In the genomic region with DNA sequence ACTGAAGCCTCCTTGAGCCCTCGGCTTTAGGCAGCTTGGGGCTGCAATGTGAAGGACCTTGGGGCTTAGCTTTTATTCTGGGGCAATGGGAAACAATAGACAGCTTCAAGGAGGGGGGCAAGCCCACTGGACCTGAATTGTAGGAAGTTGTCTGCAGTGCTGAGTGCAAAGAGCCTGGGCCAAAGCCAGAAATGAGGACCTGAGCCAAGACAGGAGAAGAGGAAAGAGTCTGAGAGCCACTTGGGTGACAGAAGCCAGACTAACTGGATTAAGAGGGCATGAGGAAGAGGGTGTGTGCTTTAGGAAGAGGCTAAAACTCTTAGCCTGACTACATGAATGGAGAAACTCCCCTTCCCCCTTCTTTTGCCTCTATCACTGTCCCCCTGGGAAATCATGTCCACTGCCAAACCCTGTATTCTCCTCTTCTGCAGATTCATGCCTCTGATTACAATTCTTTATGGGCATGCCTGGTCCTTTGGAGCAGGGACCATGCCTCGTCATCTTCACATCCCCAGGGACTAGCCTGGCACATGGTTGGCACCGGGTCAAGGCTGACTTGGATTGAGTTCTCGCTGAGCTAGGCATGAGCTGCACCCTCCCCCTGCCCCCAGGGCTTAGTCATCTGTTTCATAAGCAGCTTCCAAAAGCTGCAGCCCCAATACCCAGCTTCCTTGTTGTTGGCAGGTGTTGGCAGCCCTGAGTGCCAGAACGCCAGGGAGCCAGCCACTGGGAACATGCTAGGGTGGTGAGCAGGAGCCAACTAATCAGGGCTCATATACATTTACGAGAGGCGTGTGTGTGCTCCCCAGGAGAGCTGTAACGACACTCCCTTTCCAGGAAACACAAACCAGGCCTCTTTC, we compare ENCODE assay signal across 8 cellular contexts. TPM values are rescaled to one million over a fixed set of nuclear protein-coding genes. Genes with fewer than 3 reads are reported as not detected.
DNase-seq lines count a peak whose midpoint lies in the region; ATAC-seq and TF ChIP-seq lines count a peak whose summit lies in the region.
"Had no signal": no experiment of that assay in that cellular context is flagged by ENCODE, and none has a peak within 500 bp of the region (broad histone marks: within the 10 kb centered on the region; RNA-seq: fewer than 3 reads in every experiment).

No MANE protein-coding gene starts in this region.

- RAD21 ChIA-PET in HCT116 (lab: Charles Lee; ENCODE audit: low non-redundant PET in 1 of 2, low total read pairs in 2 of 2, uncharacterized antibody in 2 of 2, unreplicated experiment in 2 of 2): no interaction called here

- CTCF ChIA-PET in HCT116 (lab: Charles Lee) (no interaction called here), OCI-LY7 (lab: Charles Lee; ENCODE audit: unreplicated experiment) (no interaction called here)

- H3K9me2 ChIP-seq in HCT116 (ENCODE audit: insufficient read depth) (no peaks in the 10 kb centered on the region), OCI-LY7 (ENCODE audit: insufficient read depth, low read length) (no peaks in the 10 kb centered on the region)

- no peak for TF ChIP-seq RAD21 in HCT116 (IDR thresholded peaks at IDR 0.05; ENCODE audit: low read depth)

- H3K4me3 ChIP-seq in HCT116 (replicated peaks in 1 of 2; ENCODE audit: low read depth in 1 of 2, low read length in 2 of 2) (no peak overlapping the region), colonic mucosa (no peak overlapping the region), OCI-LY7 (ENCODE audit: low read depth, low read length, poor library complexity, severe bottlenecking) (no peak overlapping the region)

- ATAC-seq in HCT116 (peak; percentile 30; the same call in 1 of the 2 replicates), HG02763 (IDR thresholded peaks at IDR 0.05; ENCODE audit: unreplicated experiment) (no peak)

- DNase-seq in HCT116 (ENCODE audit: low read depth, low spot score): no peak
- peak; percentile 98 for DNase-seq in NCI-H446 treated with DMSO at 0.1 percent for 48 hours (lab: John Stamatoyannopoulos, UW)
- peak; percentile 93 for DNase-seq in colonic mucosa
- peak; percentile 47 for DNase-seq in middle frontal gyrus (ENCODE audit: extremely low spot score, low spot score)
- DNase-seq in OCI-LY7 (ENCODE audit: low spot score): no peak
- no peak for DNase-seq in KG1 (lab: John Stamatoyannopoulos, UW)

- no TSS peak for BruUV-seq in HCT116 (replicated peaks; lab: Mats Ljungman, UMichigan)
- BruUV-seq in OCI-LY7 (replicated peaks; lab: Mats Ljungman, UMichigan): no TSS peak

- no peak overlapping the region for H2AFZ ChIP-seq in HCT116 (ENCODE audit: low read depth, low read length, poor library complexity, severe bottlenecking)
- H2AFZ ChIP-seq in OCI-LY7 (ENCODE audit: low read length): no peak overlapping the region

- H3K4me1 ChIP-seq in HCT116 (ENCODE audit: control insufficient read depth in 1 of 2, insufficient read depth in 2 of 2, low read length in 2 of 2) (peaks cover 6 to 7% of the 10 kb centered on the region in 2 experiments; a peak in 2 of 4 replicates), colonic mucosa (peaks cover 13% of the 10 kb centered on the region), OCI-LY7 (ENCODE audit: insufficient read depth, low read length, poor library complexity, severe bottlenecking) (no peaks in the 10 kb centered on the region)

- H4K20me1 ChIP-seq in HCT116 (ENCODE audit: insufficient read depth): no peaks in the 10 kb centered on the region
- H4K20me1 ChIP-seq in OCI-LY7 (ENCODE audit: insufficient read depth, low read length): no peaks in the 10 kb centered on the region

- H3K9ac ChIP-seq in HCT116 (ENCODE audit: low read length): no peak overlapping the region
- H3K9ac ChIP-seq in colonic mucosa (ENCODE audit: low read depth in 2 of 2, low read length in 2 of 2): peak overlapping the region in 1 of 2 donors; percentile 54
- H3K9ac ChIP-seq: KMS-11 had no signal

- H3K4me2 ChIP-seq in HCT116 (ENCODE audit: low read length): no peak overlapping the region
- no peak overlapping the region for H3K4me2 ChIP-seq in OCI-LY7 (ENCODE audit: low read length)
- H3K4me2 ChIP-seq: KMS-11 had no signal

- TF ChIP-seq CTCF in HCT116 (IDR thresholded peaks at IDR 0.05 in 2 of 3, conservative IDR thresholded peaks at IDR 0.05 in 1 of 3; ENCODE audit: borderline replicate concordance in 1 of 3, insufficient read depth in 1 of 3, low read depth in 2 of 3, low read length in 2 of 3) (no peak), colonic mucosa (IDR thresholded peaks at IDR 0.05) (no peak), OCI-LY7 (conservative IDR thresholded peaks at IDR 0.05; ENCODE audit: low read length) (no peak)

- POLR2A ChIA-PET in HCT116 (lab: Charles Lee) (no interaction called here), OCI-LY7 (lab: Charles Lee) (no interaction called here)

- intact Hi-C loops in HCT116 (cut with micrococcal nuclease) (no loop called here), colonic mucosa (cut with DNase I) (no loop called here), OCI-LY7 (cut with micrococcal nuclease; ENCODE audit: unreplicated experiment) (no loop called here)

- H3K27ac ChIP-seq in HCT116 (ENCODE audit: low read depth, low read length): no peak overlapping the region
- peak overlapping the region; percentile 72 for H3K27ac ChIP-seq in colonic mucosa
- H3K27ac ChIP-seq in OCI-LY7 (ENCODE audit: low read depth, low read length, poor library complexity, severe bottlenecking): no peak overlapping the region
- H3K27ac ChIP-seq: KMS-11 had no signal

- no peaks in the 10 kb centered on the region for H3K79me2 ChIP-seq in HCT116 (ENCODE audit: insufficient read depth, low read length)
- no peaks in the 10 kb centered on the region for H3K79me2 ChIP-seq in OCI-LY7 (ENCODE audit: insufficient read depth, low read depth, low read length)

- H3K36me3 ChIP-seq in HCT116 (ENCODE audit: control insufficient read depth in 1 of 2, insufficient read depth in 2 of 2, low read length in 2 of 2) (no peaks in the 10 kb centered on the region), colonic mucosa (no peaks in the 10 kb centered on the region), OCI-LY7 (ENCODE audit: insufficient read depth, low read length) (no peaks in the 10 kb centered on the region)

- 0 out of 2 replicates have a peak, but pooled peaks cover 5% of the 10 kb centered on the region for H3K27me3 ChIP-seq in HCT116 (ENCODE audit: insufficient read depth, low read length)
- H3K27me3 ChIP-seq in colonic mucosa: no peaks in the 10 kb centered on the region

- H3K9me3 ChIP-seq in HCT116 (ENCODE audit: control insufficient read depth in 1 of 2, insufficient read depth in 1 of 2, low read depth in 1 of 2, low read length in 2 of 2): no peaks in the 10 kb centered on the region; a peak in 1 of 4 replicates
- H3K9me3 ChIP-seq in colonic mucosa: no peaks in the 10 kb centered on the region
- 0 out of 2 replicates have a peak, but pooled peaks cover 4% of the 10 kb centered on the region for H3K9me3 ChIP-seq in OCI-LY7 (ENCODE audit: low read length)

- TF ChIP-seq POLR2A in HCT116 (IDR thresholded peaks at IDR 0.05; ENCODE audit: borderline replicate concordance, extremely low read depth, insufficient read depth, insufficient read length): no peak

TF ChIP-seq in HCT116, 20 proteins besides CTCF, POLR2A, EP300 and RAD21:
- TF ChIP-seq EGR1 (IDR thresholded peaks at IDR 0.05; ENCODE audit: low read depth): no peak
- no peak for TF ChIP-seq ZFX (IDR thresholded peaks at IDR 0.05)
- TF ChIP-seq, protein P1, sequence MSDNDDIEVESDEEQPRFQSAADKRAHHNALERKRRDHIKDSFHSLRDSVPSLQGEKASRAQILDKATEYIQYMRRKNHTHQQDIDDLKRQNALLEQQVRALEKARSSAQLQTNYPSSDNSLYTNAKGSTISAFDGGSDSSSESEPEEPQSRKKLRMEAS (IDR thresholded peaks at IDR 0.05): peak; percentile 66

RNA-seq across cellular contexts. Expression of a gene that starts 27.8 kb away (rescaled TPM):
- total RNA-seq in HCT116 (2021; ENCODE audit: unreplicated experiment) (25.4 TPM), colonic mucosa (10 to 100 TPM; 19.4 to 37.1 TPM), OCI-LY7 (2022) (44.5 and 45.7 TPM in 2 replicates)
- 19.7 and 21.3 TPM in 2 replicates for polyA plus RNA-seq in HCT116 (2012)
- 53.7 and 62.7 TPM in 2 replicates for total RNA-seq in OCI-LY7 (2014; rRNA removed; shearing (Covaris generic))

Comparison
In these comparisons a context has a peak if more than half of its experiments do, and no peak if none do; other contexts are left out.
1. DNase-seq: peak in NCI-H446 treated with DMSO at 0.1 percent for 48 hours (single experiment), colonic mucosa (single experiment) and middle frontal gyrus (single experiment); none in HCT116 (single experiment), OCI-LY7 (single experiment) and KG1 (single experiment).